10 cellular contexts compared by ENCODE assay signal in the genomic region with DNA sequence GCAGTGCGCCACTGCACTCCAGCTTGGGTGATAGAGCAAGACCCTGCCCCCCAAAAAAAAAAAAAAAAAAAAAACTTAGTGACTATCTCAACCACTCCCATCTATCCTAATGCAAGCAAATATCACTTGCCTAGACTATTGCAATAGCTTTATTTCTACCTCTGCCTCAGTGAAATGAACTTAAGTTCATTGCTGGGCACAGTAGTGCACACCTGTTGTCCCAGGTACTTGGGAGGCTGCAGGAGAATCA. TPM values are rescaled to one million over a fixed set of nuclear protein-coding genes. Genes with fewer than 3 reads are reported as not detected.
DNase-seq lines count a peak whose midpoint lies in the region; ATAC-seq lines count a peak whose summit lies in the region.
"Had no signal": no experiment of that assay in that cellular context is flagged by ENCODE, and none has a peak within 500 bp of the region (broad histone marks: within the 10 kb centered on the region; RNA-seq: fewer than 3 reads in every experiment).

No MANE protein-coding gene starts in this region.

- H3K9me2 ChIP-seq in Karpas-422 (replicated peaks; ENCODE audit: insufficient read depth, low read length): no peaks in the 10 kb centered on the region

- peaks cover 18% of the 10 kb centered on the region for H3K4me1 ChIP-seq in Karpas-422 (ENCODE audit: low read length)
- H3K4me1 ChIP-seq in iPS-18a (ENCODE audit: control insufficient read depth, low read depth, low read length): peaks cover 9% of the 10 kb centered on the region

- no peak for ATAC-seq in GM18867 (IDR thresholded peaks at IDR 0.05; ENCODE audit: unreplicated experiment)

- no peak overlapping the region for H3K9ac ChIP-seq in Karpas-422 (ENCODE audit: low read length)
- H3K9ac ChIP-seq in iPS-18a (ENCODE audit: low read length): peak overlapping the region; percentile 10

- H3K4me3 ChIP-seq in Karpas-422 (ENCODE audit: low read length) (no peak overlapping the region), iPS-18a (ENCODE audit: low read length) (no peak overlapping the region)

- DNase-seq in ELR (ENCODE audit: low read depth): peak; percentile 22
- DNase-seq in Karpas-422: peak; percentile 67
- no peak for DNase-seq in OCI-M2 (lab: John Stamatoyannopoulos, UW; ENCODE audit: unreplicated experiment)
- DNase-seq: brain microvascular endothelial cell, hippocampal formation, mesenchymal stem cell, NCI-H2171, posterior cingulate gyrus had no signal

- H2AFZ ChIP-seq in Karpas-422 (ENCODE audit: low read length): no peak overlapping the region

- H3K4me2 ChIP-seq in Karpas-422 (ENCODE audit: low read depth, low read length, poor library complexity, severe bottlenecking): no peak overlapping the region

- peaks cover 48% of the 10 kb centered on the region for H3K79me2 ChIP-seq in Karpas-422 (ENCODE audit: low read length)

- H3K9me3 ChIP-seq in Karpas-422 (ENCODE audit: low read length): no peaks in the 10 kb centered on the region
- no peaks in the 10 kb centered on the region for H3K9me3 ChIP-seq in iPS-18a (ENCODE audit: control insufficient read depth, low read depth, low read length)

- H3K27me3 ChIP-seq in Karpas-422 (ENCODE audit: low read length) (no peaks in the 10 kb centered on the region), iPS-18a (ENCODE audit: control insufficient read depth, insufficient read depth, low read length) (no peaks in the 10 kb centered on the region)
- H3K27me3 ChIP-seq: brain microvascular endothelial cell had no signal

- H3K27ac ChIP-seq in Karpas-422 (ENCODE audit: low read length): no peak overlapping the region
- H3K27ac ChIP-seq in iPS-18a (ENCODE audit: low read length): no peak overlapping the region
- H3K27ac ChIP-seq: brain microvascular endothelial cell had no signal

- H3K36me3 ChIP-seq in Karpas-422 (ENCODE audit: insufficient read depth, low read length) (peaks cover 43% of the 10 kb centered on the region), iPS-18a (ENCODE audit: control insufficient read depth, low read depth, low read length) (peaks cover 37% of the 10 kb centered on the region)

- peaks cover 44% of the 10 kb centered on the region for H4K20me1 ChIP-seq in Karpas-422 (ENCODE audit: insufficient read depth, low read depth, low read length)

RNA-seq across cellular contexts. Expression of a gene that starts 4.3 kb away (rescaled TPM):
- total RNA-seq in Karpas-422 (2014; rRNA removed; shearing (Covaris generic); ENCODE audit: low replicate concordance): 4,193 and 11,491 TPM in 2 replicates

RNA-seq across cellular contexts. Expression of a gene that starts 16.9 kb away (rescaled TPM):
- 62.1 and 75.1 TPM in 2 replicates for total RNA-seq in Karpas-422 (2014; rRNA removed; shearing (Covaris generic); ENCODE audit: low replicate concordance)

RNA-seq across cellular contexts. Expression of a gene that starts 38.5 kb away (rescaled TPM):
- 396 and 770 TPM in 2 replicates for total RNA-seq in Karpas-422 (2014; rRNA removed; shearing (Covaris generic); ENCODE audit: low replicate concordance)

RNA-seq across cellular contexts. Expression of a gene that starts 38.7 kb away (rescaled TPM):
- total RNA-seq in Karpas-422 (2014; rRNA removed; shearing (Covaris generic); ENCODE audit: low replicate concordance): 74.0 and 82.5 TPM in 2 replicates

RNA-seq across cellular contexts. Expression of a gene that starts 53.2 kb away (rescaled TPM):
- 23.1 and 29.7 TPM in 2 replicates for total RNA-seq in Karpas-422 (2014; rRNA removed; shearing (Covaris generic); ENCODE audit: low replicate concordance)
